In genomic region chr12:22738945-22739344, GRCh38 we compare ENCODE assay signal across 18 cellular contexts.
A peak's percentile ranks its signal among the peaks of the same experiment; 100 is the strongest.
DNase-seq lines count a peak whose midpoint lies in the region; ATAC-seq, FAIRE-seq and TF ChIP-seq lines count a peak whose summit lies in the region.
"Had no signal": no experiment of that assay in that cellular context is flagged by ENCODE, and none has a peak within 500 bp of the region (broad histone marks: within the 10 kb centered on the region; RNA-seq: fewer than 3 reads in every experiment).

No MANE protein-coding gene starts in this region.

- no peak for FAIRE-seq in HTR-8/SVneo (lab: Jason Lieb, UNC)
- FAIRE-seq: GM12892, HepG2 had no signal

- H3K4me3 ChIP-seq in astrocyte of the spinal cord (ENCODE audit: low read depth, low read length), result no peak overlapping the region
- H3K4me3 ChIP-seq: SJSA1 had no signal

- in situ Hi-C loops in astrocyte of the spinal cord (cut with HindIII; ENCODE audit: low sequenced_read_pairs), result no loop called here

- no peak for ATAC-seq in omental fat pad (ENCODE audit: low FRiP score)
- ATAC-seq: HCT116, HepG2 had no signal

- peak; percentile 16 for DNase-seq in A172 (ENCODE audit: low spot score)
- DNase-seq in HTR-8/SVneo (ENCODE audit: insufficient read length, low spot score), result peak; percentile 9
- DNase-seq in astrocyte of the spinal cord (ENCODE audit: low read depth, low spot score), result peak; percentile 15
- peak; percentile 77 for DNase-seq in glomerular visceral epithelial cell (ENCODE audit: extremely low spot score)
- no peak for DNase-seq in omental fat pad (ENCODE audit: low spot score)
- DNase-seq in HPDE6-E6E7 (ENCODE audit: extremely low spot score), result no peak
- DNase-seq in ureter (ENCODE audit: low spot score), result no peak
- no peak for DNase-seq in NK-92 treated with Interleukin-12 subunit alpha and Interleukin-12 subunit beta, amount 100 ng/mL, for 24 hours (lab: John Stamatoyannopoulos, UW)
- DNase-seq: 8988T, C1 segment of cervical spinal cord, NCI-H1417 treated with DMSO at 0.1 percent for 48 hours, NCI-H2029 treated with DMSO at 0.1 percent for 48 hours, NCI-H524, OCI-M1 had no signal

- TF ChIP-seq CTCF in astrocyte of the spinal cord (IDR thresholded peaks at IDR 0.05; ENCODE audit: low read depth, low read length), result no peak
- no peak for TF ChIP-seq CTCF in omental fat pad (IDR thresholded peaks at IDR 0.05)

Comparison
In these comparisons a context has a peak if more than half of its experiments do, and no peak if none do; other contexts are left out.
1. DNase-seq: peak in A172 (single experiment), HTR-8/SVneo (single experiment), astrocyte of the spinal cord (single experiment) and glomerular visceral epithelial cell (single experiment); none in omental fat pad (single experiment), HPDE6-E6E7 (single experiment), ureter (single experiment) and NK-92 treated with Interleukin-12 subunit alpha and Interleukin-12 subunit beta, amount 100 ng/mL, for 24 hours (single experiment).